29 cellular contexts compared by ENCODE assay signal in the genomic region with DNA sequence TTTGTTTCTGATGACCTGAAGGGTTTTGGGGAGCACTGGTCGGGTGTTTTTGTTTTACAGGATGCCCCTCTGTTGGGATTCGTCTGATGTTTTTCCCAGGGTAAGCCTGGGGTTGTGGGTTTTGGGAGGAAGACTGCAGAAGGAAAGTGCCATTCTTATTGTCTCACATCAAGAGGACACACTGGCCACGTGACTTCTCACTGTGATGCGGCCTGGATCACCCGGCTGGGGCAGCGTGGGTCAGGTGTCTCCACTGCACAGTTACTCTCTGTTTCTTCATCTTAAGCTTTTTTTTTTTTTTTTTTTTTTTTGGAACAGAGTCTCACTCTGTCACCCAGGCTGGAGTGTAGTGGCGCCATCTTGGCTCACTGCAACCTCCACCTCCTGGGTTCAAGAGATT.
"Had no signal": no experiment of that assay in that cellular context is flagged by ENCODE, and none has a peak within 500 bp of the region (broad histone marks: within the 10 kb centered on the region; RNA-seq: fewer than 3 reads in every experiment).

No MANE protein-coding gene starts in this region.

- ATAC-seq: left colon; left lung; lower lobe of right lung; natural killer cell; right lobe of liver; stimulated activated naive B cell treated with anti-CD40 and anti-IgM and Interleukin-4, amounts not matched to agents 10 μg/mL and 1 μg/mL and 100 μg/mL, for 72 hours; stimulated activated naive CD8-positive, alpha-beta T cell treated with anti-CD3 and anti-CD28 coated beads, Interleukin-15, Interleukin-2, amounts not matched to agents 100 U/mL and 50 U/mL, for 24 hours; upper lobe of right lung had no signal

- H3K27me3 ChIP-seq: ovary, right atrium auricular region, right lobe of liver, upper lobe of right lung had no signal

- H3K27ac Mint-ChIP-seq: immature natural killer cell; natural killer cell; nephron progenitor cell; progenitor cell of endocrine pancreas; stimulated activated naive B cell treated with anti-CD40 and anti-IgM and Interleukin-4, amounts not matched to agents 10 μg/mL and 1 μg/mL and 100 μg/mL, for 72 hours had no signal

- H3K4me1 Mint-ChIP-seq: immature natural killer cell, naive B cell, natural killer cell had no signal

- H3K9me3 ChIP-seq: left lung, lower lobe of right lung, ovary, right atrium auricular region, right lobe of liver, stomach, thoracic aorta, tibial artery, upper lobe of right lung had no signal

- H3K4me3 ChIP-seq: left lung, lower lobe of right lung, ovary, right atrium auricular region, right lobe of liver, smooth muscle cell, stomach, thoracic aorta, tibial artery, upper lobe of right lung had no signal

- H3K36me3 ChIP-seq: left lung, lower lobe of right lung, ovary, right atrium auricular region, right lobe of liver, stomach, thoracic aorta, tibial artery, upper lobe of right lung had no signal

- DNase-seq: hypothalamus; immature natural killer cell; kidney; left colon; left lung; lower lobe of right lung; mammary epithelial cell; mesenchymal stem cell; naive B cell; natural killer cell; nephron progenitor cell; ovary; right lobe of liver; stimulated activated CD4-positive, alpha-beta T cell treated with anti-CD3 and anti-CD28 coated beads, Interleukin-1b, Interleukin-23, amount 100 ng/mL, for 48 hours; stimulated activated CD4-positive, alpha-beta T cell treated with anti-CD3 and anti-CD28 coated beads, Interleukin-2, amount 100 ng/mL, for 48 hours; stimulated activated CD4-positive, alpha-beta T cell treated with anti-CD3 and anti-CD28 coated beads, Interleukin-4, amount 100 ng/mL, for 4 hours; stimulated activated CD8-positive, alpha-beta memory T cell treated with anti-CD3 and anti-CD28 coated beads, Interleukin-4, amount 100 ng/mL, for 48 hours; stimulated activated naive B cell treated with anti-CD40 and anti-IgM and Interleukin-4, amounts not matched to agents 10 μg/mL and 1 μg/mL and 100 μg/mL, for 72 hours; stimulated activated naive CD8-positive, alpha-beta T cell treated with anti-CD3 and anti-CD28 coated beads, Interleukin-15, Interleukin-2, amounts not matched to agents 100 U/mL and 50 U/mL, for 24 hours; stomach; tibial artery; trophoblast cell; upper lobe of right lung had no signal

- H3K4me2 ChIP-seq: smooth muscle cell had no signal

- H3K4me3 Mint-ChIP-seq: immature natural killer cell; naive B cell; natural killer cell; nephron progenitor cell; stimulated activated naive B cell treated with anti-CD40 and anti-IgM and Interleukin-4, amounts not matched to agents 10 μg/mL and 1 μg/mL and 100 μg/mL, for 72 hours had no signal

- FAIRE-seq: islet of Langerhans, kidney, urothelium cell line had no signal

- H3K36me3 Mint-ChIP-seq: immature natural killer cell; naive B cell; natural killer cell; stimulated activated naive B cell treated with anti-CD40 and anti-IgM and Interleukin-4, amounts not matched to agents 10 μg/mL and 1 μg/mL and 100 μg/mL, for 72 hours had no signal

- H3K27ac ChIP-seq: left lung, lower lobe of right lung, ovary, right atrium auricular region, right lobe of liver, stomach, thoracic aorta, tibial artery, upper lobe of right lung had no signal

- H3K9me3 Mint-ChIP-seq: immature natural killer cell; naive B cell; natural killer cell; nephron progenitor cell; stimulated activated naive B cell treated with anti-CD40 and anti-IgM and Interleukin-4, amounts not matched to agents 10 μg/mL and 1 μg/mL and 100 μg/mL, for 72 hours had no signal

- H3K4me1 ChIP-seq: left lung, lower lobe of right lung, right lobe of liver, upper lobe of right lung had no signal
